ENCODE assay signal across 8 cellular contexts in genomic region chr11:7672960-7673723, GRCh38. TPM values are rescaled to one million over a fixed set of nuclear protein-coding genes. Genes with fewer than 3 reads are reported as not detected.
DNase-seq lines count a peak whose midpoint lies in the region; ATAC-seq and TF ChIP-seq lines count a peak whose summit lies in the region.

CYB5R2 (minus strand) TSS chr11:7673500; CDS start chr11:7672825, 675 bp downstream.

- H3K4me3 Mint-ChIP-seq in CD4-positive, alpha-beta memory T cell = peak within 1 kb of the TSS; percentile 67 to 90 (median 78)
- H3K4me3 Mint-ChIP-seq in activated CD4-positive, alpha-beta memory T cell treated with anti-CD3 and anti-CD28 coated beads for 36 hours = peak within 1 kb of the TSS; percentile 63
- H3K4me3 Mint-ChIP-seq in neural progenitor cell = peak within 1 kb of the TSS; percentile 82

- H3K36me3 ChIP-seq in CD4-positive, alpha-beta memory T cell (ENCODE audit: insufficient read depth, low read length) = no peaks in the 10 kb centered on the region
- no peaks in the 10 kb centered on the region for H3K36me3 ChIP-seq in neural progenitor cell

- H4K20me1 ChIP-seq in neural progenitor cell (ENCODE audit: low read depth) = no peaks in the 10 kb centered on the region

- H3F3A ChIP-seq in neural progenitor cell (ENCODE audit: low read depth) = peaks cover 4% of the 10 kb centered on the region

- intact Hi-C loops in CD4-positive, alpha-beta memory T cell (cut with micrococcal nuclease) = no loop called here
- intact Hi-C loops in activated CD4-positive, alpha-beta memory T cell treated with anti-CD3 and anti-CD28 coated beads for 36 hours (cut with micrococcal nuclease) = loop anchor here (5.0 to 10.0 kb wide), 3 partner anchors 926 to 1988 kb away; partner anchors contain the start of genes TAF10, TPP1, TRIM22 and TRIM5

- no peaks in the 10 kb centered on the region for H3K36me3 Mint-ChIP-seq in CD4-positive, alpha-beta memory T cell
- H3K36me3 Mint-ChIP-seq in activated CD4-positive, alpha-beta memory T cell treated with anti-CD3 and anti-CD28 coated beads for 36 hours = no peaks in the 10 kb centered on the region
- H3K36me3 Mint-ChIP-seq in neural progenitor cell = no peaks in the 10 kb centered on the region

- H3K27me3 ChIP-seq in CD4-positive, alpha-beta memory T cell (ENCODE audit: insufficient read depth, low read length) = peaks cover 7% of the 10 kb centered on the region
- H3K27me3 ChIP-seq in neural progenitor cell = peaks cover 10% of the 10 kb centered on the region

- peak within 1 kb of the TSS; percentile 98 for H2AFZ ChIP-seq in neural progenitor cell (replicated peaks)

- H3K9me3 ChIP-seq in CD4-positive, alpha-beta memory T cell (ENCODE audit: control insufficient read depth in 1 of 2, low read length in 2 of 2) = no peaks in the 10 kb centered on the region
- no peaks in the 10 kb centered on the region for H3K9me3 ChIP-seq in neural progenitor cell (ENCODE audit: low read depth)

- H3K9ac ChIP-seq in neural progenitor cell = no peak within 1 kb of the TSS

- peak within 1 kb of the TSS; percentile 85 for H3K4me2 ChIP-seq in neural progenitor cell

- ATAC-seq in GM21390 (IDR thresholded peaks at IDR 0.05; ENCODE audit: unreplicated experiment) = peak; percentile 46
- no peak for ATAC-seq in GM18520 (IDR thresholded peaks at IDR 0.05; ENCODE audit: unreplicated experiment)

- H3K4me1 ChIP-seq in CD4-positive, alpha-beta memory T cell (ENCODE audit: insufficient read depth, low read length) = peaks cover 14% of the 10 kb centered on the region
- H3K4me1 ChIP-seq in neural progenitor cell = peaks cover 19% of the 10 kb centered on the region

- H3K27ac ChIP-seq in CD4-positive, alpha-beta memory T cell (ENCODE audit: low read depth, low read length) = no peak within 1 kb of the TSS
- no peak within 1 kb of the TSS for H3K27ac ChIP-seq in neural progenitor cell

- H3K9me3 Mint-ChIP-seq in CD4-positive, alpha-beta memory T cell = no peaks in the 10 kb centered on the region
- peaks cover 3% of the 10 kb centered on the region for H3K9me3 Mint-ChIP-seq in activated CD4-positive, alpha-beta memory T cell treated with anti-CD3 and anti-CD28 coated beads for 36 hours
- H3K9me3 Mint-ChIP-seq in neural progenitor cell = peaks cover 5% of the 10 kb centered on the region

- H3K27me3 Mint-ChIP-seq in CD4-positive, alpha-beta memory T cell = peaks cover 38 to 59% of the 10 kb centered on the region in 2 donors
- H3K27me3 Mint-ChIP-seq in activated CD4-positive, alpha-beta memory T cell treated with anti-CD3 and anti-CD28 coated beads for 36 hours = peaks cover 33% of the 10 kb centered on the region
- peaks cover 13% of the 10 kb centered on the region for H3K27me3 Mint-ChIP-seq in neural progenitor cell (ENCODE audit: insufficient read depth, low read depth)

- POLR2A ChIA-PET in CD4-positive, alpha-beta memory T cell (lab: Charles Lee; ENCODE audit: partially characterized antibody) = no interaction called here
- POLR2A ChIA-PET in activated CD4-positive, alpha-beta memory T cell treated with anti-CD3 and anti-CD28 coated beads for 36 hours (lab: Charles Lee) = no interaction called here

- no peak for DNase-seq in CD4-positive, alpha-beta memory T cell
- peak; percentile 38 for DNase-seq in activated CD4-positive, alpha-beta memory T cell treated with anti-CD3 and anti-CD28 coated beads for 36 hours
- DNase-seq in germinal center (ENCODE audit: low spot score) (peak; percentile 23), neural progenitor cell (ENCODE audit: low spot score) (peak; percentile 83), glomerular visceral epithelial cell (ENCODE audit: extremely low spot score) (no peak), NCI-H2171 (lab: John Stamatoyannopoulos, UW) (no peak)

- CTCF ChIA-PET in CD4-positive, alpha-beta memory T cell (lab: Charles Lee; ENCODE audit: partially characterized antibody) = interaction anchor here (1.2 kb wide), 1 partner anchor 8 kb away, joined by 3 read pairs; no protein-coding TSS in a partner anchor
- CTCF ChIA-PET in activated CD4-positive, alpha-beta memory T cell treated with anti-CD3 and anti-CD28 coated beads for 36 hours (lab: Charles Lee) = interaction anchor here (1.3 to 2.1 kb wide), 2 partner anchors 14 to 159 kb away, joined by 3 to 7 read pairs; partner anchors contain the start of gene PPFIBP2

- no peak for TF ChIP-seq CTCF in neural progenitor cell (IDR thresholded peaks at IDR 0.05)

- H3K4me1 Mint-ChIP-seq in CD4-positive, alpha-beta memory T cell = peaks cover 5 to 18% (median 11%) of the 10 kb centered on the region in 4 donors
- H3K4me1 Mint-ChIP-seq in activated CD4-positive, alpha-beta memory T cell treated with anti-CD3 and anti-CD28 coated beads for 36 hours (ENCODE audit: low read depth) = peaks cover 31% of the 10 kb centered on the region
- peaks cover 18% of the 10 kb centered on the region for H3K4me1 Mint-ChIP-seq in neural progenitor cell

- H3K79me2 ChIP-seq in neural progenitor cell (ENCODE audit: low read depth) = peaks cover 6% of the 10 kb centered on the region

- no peak within 1 kb of the TSS for H3K27ac Mint-ChIP-seq in CD4-positive, alpha-beta memory T cell
- H3K27ac Mint-ChIP-seq in activated CD4-positive, alpha-beta memory T cell treated with anti-CD3 and anti-CD28 coated beads for 36 hours = no peak within 1 kb of the TSS
- H3K27ac Mint-ChIP-seq in neural progenitor cell = no peak within 1 kb of the TSS

- H3K4me3 ChIP-seq in CD4-positive, alpha-beta memory T cell (ENCODE audit: low read length in 2 of 2) = no peak within 1 kb of the TSS
- peak within 1 kb of the TSS; percentile 71 for H3K4me3 ChIP-seq in neural progenitor cell

RNA-seq across cellular contexts. Expression of gene CYB5R2, which starts in this region (rescaled TPM):
- not detected for total RNA-seq in CD4-positive, alpha-beta memory T cell
- under 1 TPM in 1 of 2 donors, not detected in 1; 0.17 TPM for polyA plus RNA-seq in CD4-positive, alpha-beta memory T cell
- 1 to 10 TPM; 4.4 to 4.7 TPM for total RNA-seq in activated CD4-positive, alpha-beta memory T cell treated with anti-CD3 and anti-CD28 coated beads for 36 hours
- 24.6 and 37.1 TPM in 2 replicates for total RNA-seq in neural progenitor cell (ENCODE audit: low replicate concordance)

Comparison
In these comparisons a context has a peak if more than half of its experiments do, and no peak if none do; other contexts are left out.
1. RNA of gene CYB5R2 (total RNA-seq): 24.6 to 37.1 TPM in neural progenitor cell and 4.4 to 4.7 TPM in activated CD4-positive, alpha-beta memory T cell treated with anti-CD3 and anti-CD28 coated beads for 36 hours; not detected in CD4-positive, alpha-beta memory T cell; every median in the first group is over 4 times any median in the second.
2. DNase-seq: peak in activated CD4-positive, alpha-beta memory T cell treated with anti-CD3 and anti-CD28 coated beads for 36 hours (single experiment), germinal center (single experiment) and neural progenitor cell (single experiment); none in CD4-positive, alpha-beta memory T cell (0 of 5), glomerular visceral epithelial cell (single experiment) and NCI-H2171 (single experiment).
3. Peak in every context shown above with its lines, with median percentiles within 50 percentile points of each other: H3K4me3 Mint-ChIP-seq.